Comparison of ENCODE assay signal across 8 cellular contexts in genomic region chr6:152863618-152864326, GRCh38.
DNase-seq lines count a peak whose midpoint lies in the region; ATAC-seq and TF ChIP-seq lines count a peak whose summit lies in the region.

No MANE protein-coding gene starts in this region.

- H3K27me3 ChIP-seq in upper lobe of left lung: no peaks in the 10 kb centered on the region

- TF ChIP-seq CTCF in omental fat pad (IDR thresholded peaks at IDR 0.05): peak in 1 of 3 donors; percentile 44
- TF ChIP-seq CTCF in upper lobe of left lung (IDR thresholded peaks at IDR 0.05): peak; percentile 35 to 63 (median 49)

- DNase-seq in DMS79 (lab: John Stamatoyannopoulos, UW) (peak; percentile 8), HUDEP-2 (lab: John Stamatoyannopoulos, UW; ENCODE audit: unreplicated experiment in 76 of 76) (peak in 58 of 76 experiments; percentile 4 to 72 (median 44)), RKO (ENCODE audit: low spot score) (peak; percentile 79), activated T-helper 1 cell treated with Interleukin-2 at 50 U/mL for 16 hours (ENCODE audit: low read depth) (peak; percentile 10), fibroblast of the conjunctiva (ENCODE audit: low read depth) (peak; percentile 63), omental fat pad (ENCODE audit: low spot score) (peak; percentile 71), upper lobe of left lung (peak in 1 of 2 donors; percentile 45)

- WGBS in upper lobe of left lung, 2 donors: 64 to 65% methylated on average over 10 of the region's 10 CpGs

- TF ChIP-seq POLR2A in upper lobe of left lung (IDR thresholded peaks at IDR 0.05): no peak

- no peak overlapping the region for H3K27ac ChIP-seq in upper lobe of left lung

- no peak for TF ChIP-seq EP300 in upper lobe of left lung (IDR thresholded peaks at IDR 0.05)

- H3K36me3 ChIP-seq in upper lobe of left lung: no peaks in the 10 kb centered on the region

- no peaks in the 10 kb centered on the region for H3K9me3 ChIP-seq in upper lobe of left lung

- H3K4me3 ChIP-seq in upper lobe of left lung: no peak overlapping the region

- ATAC-seq in GM21526 (IDR thresholded peaks at IDR 0.05; ENCODE audit: low FRiP score, unreplicated experiment) (peak; percentile 91), omental fat pad (ENCODE audit: low FRiP score) (no peak), upper lobe of left lung (ENCODE audit: low FRiP score in 2 of 2) (peak; percentile 59 to 86)

- H3K4me1 ChIP-seq in upper lobe of left lung: no peaks in the 10 kb centered on the region
